ENCODE assay signal across 8 cellular contexts in the genomic region with DNA sequence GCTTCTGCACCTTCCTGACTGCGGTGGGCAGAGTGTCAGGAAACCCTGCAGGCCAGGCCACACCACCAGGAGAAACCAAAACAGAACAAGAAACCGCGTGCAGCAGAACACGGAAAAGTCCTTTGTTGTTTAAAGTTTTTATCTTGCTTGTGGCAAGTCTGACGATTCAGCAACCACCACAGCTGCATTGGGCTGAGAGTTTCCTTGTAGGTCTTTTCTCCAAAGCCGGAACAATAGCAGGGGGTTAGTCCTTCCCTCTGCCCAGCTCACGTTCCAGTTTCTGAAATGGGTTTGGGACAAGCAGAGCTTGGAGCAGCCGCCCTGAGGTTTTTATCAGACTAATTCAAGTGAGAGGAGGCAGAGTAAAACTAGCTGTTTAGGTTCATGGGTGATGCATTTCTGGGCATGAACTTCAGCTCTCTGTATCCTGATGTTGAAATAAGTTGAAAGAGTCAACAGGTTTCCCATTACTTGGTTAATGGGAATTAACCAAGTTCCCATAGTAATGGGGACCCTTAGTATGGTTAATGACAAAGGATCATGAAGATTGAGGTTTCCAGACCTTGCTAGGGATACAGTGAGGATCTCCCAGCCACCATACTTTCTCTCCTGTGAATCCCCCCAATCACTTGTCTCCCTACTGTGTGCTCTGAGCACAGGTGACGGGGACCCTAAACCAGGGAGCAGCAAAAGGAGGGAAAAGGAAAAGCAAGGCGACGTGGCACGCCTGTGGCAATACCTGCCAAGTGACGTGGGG.
DNase-seq lines count a peak whose midpoint lies in the region; ATAC-seq, FAIRE-seq and TF ChIP-seq lines count a peak whose summit lies in the region.

No MANE protein-coding gene starts in this region.

- FAIRE-seq in endothelial cell of umbilical vein (lab: Jason Lieb, UNC) (peak; percentile 59), RCC 7860 (lab: Jason Lieb, UNC) (no peak)

- BruUV-seq in endothelial cell of umbilical vein (replicated peaks; lab: Mats Ljungman, UMichigan): no TSS peak

- CTCF ChIA-PET in activated CD4-positive, alpha-beta memory T cell treated with anti-CD3 and anti-CD28 coated beads for 36 hours (lab: Charles Lee): interaction anchor here (0.6 to 8.8 kb wide), 9 partner anchors 16 to 712 kb away, joined by 3 to 165 read pairs (median 7); no protein-coding TSS in a partner anchor
- CTCF ChIA-PET in endothelial cell of umbilical vein (lab: Charles Lee): interaction anchor here (0.9 to 8.3 kb wide), 7 partner anchors 9 to 552 kb away, joined by 5 to 133 read pairs (median 38); no protein-coding TSS in a partner anchor

- intact Hi-C loops in activated CD4-positive, alpha-beta memory T cell treated with anti-CD3 and anti-CD28 coated beads for 36 hours (cut with micrococcal nuclease): loop anchor here (1.0 to 10.0 kb wide), 3 partner anchors 14 to 678 kb away; partner anchors contain the start of gene TLR6
- intact Hi-C loops in endothelial cell of umbilical vein (cut with micrococcal nuclease): loop anchor here (5.0 kb wide), 1 partner anchor 680 kb away; the partner anchor contains the start of gene TLR6
- intact Hi-C loops in sigmoid colon (cut with DNase I): loop anchor here (1.0 to 5.0 kb wide), 2 partner anchors 115 to 498 kb away; no protein-coding TSS in a partner anchor
- intact Hi-C loops in ascending aorta (cut with DNase I): loop anchor here (5.0 to 10.0 kb wide), 3 partner anchors 115 to 688 kb away; partner anchors contain the start of genes FAM114A1 and TLR10

- no peak overlapping the region for H3K4me2 ChIP-seq in endothelial cell of umbilical vein (ENCODE audit: insufficient read depth, low read length)

- H3K27me3 ChIP-seq in endothelial cell of umbilical vein (ENCODE audit: control insufficient read depth in 2 of 2, insufficient read depth in 2 of 2, low read length in 2 of 2) (peaks cover 0 to 2% of the 10 kb centered on the region in 2 experiments), sigmoid colon (no peaks in the 10 kb centered on the region), ascending aorta (no peaks in the 10 kb centered on the region)

- POLR2A ChIA-PET in activated CD4-positive, alpha-beta memory T cell treated with anti-CD3 and anti-CD28 coated beads for 36 hours (lab: Charles Lee): interaction anchor here (0.7 to 1.2 kb wide), 3 partner anchors 9 to 108 kb away, joined by 3 to 6 read pairs (median 4); no protein-coding TSS in a partner anchor
- POLR2A ChIA-PET in endothelial cell of umbilical vein (lab: Charles Lee): interaction anchor here (0.5 kb wide), 1 partner anchor 143 kb away, joined by 3 read pairs; no protein-coding TSS in a partner anchor

- peak overlapping the region; percentile 78 for H2AFZ ChIP-seq in endothelial cell of umbilical vein (ENCODE audit: low read depth, low read length)

- H3K4me3 ChIP-seq in endothelial cell of umbilical vein (replicated peaks in 1 of 3; ENCODE audit: insufficient read depth in 1 of 3, low read depth in 1 of 3, low read length in 3 of 3): no peak overlapping the region
- H3K4me3 ChIP-seq in sigmoid colon: no peak overlapping the region
- peak overlapping the region in 1 of 2 donors; percentile 11 for H3K4me3 ChIP-seq in ascending aorta

- H3K4me1 ChIP-seq in endothelial cell of umbilical vein (ENCODE audit: control insufficient read depth, extremely low read depth, insufficient read depth, low read length) (peaks cover 18% of the 10 kb centered on the region), sigmoid colon (peaks cover 0 to 19% (median 8%) of the 10 kb centered on the region in 4 donors), ascending aorta (peaks cover 4% of the 10 kb centered on the region in 2 donors)

- TF ChIP-seq CTCF in endothelial cell of umbilical vein (IDR thresholded peaks at IDR 0.05; ENCODE audit: extremely low read depth in 1 of 2, insufficient read depth in 1 of 2, low read depth in 1 of 2, low read length in 2 of 2) (no peak), sigmoid colon (IDR thresholded peaks at IDR 0.05) (no peak), ascending aorta (IDR thresholded peaks at IDR 0.05) (no peak)

- H3K36me3 ChIP-seq in endothelial cell of umbilical vein (ENCODE audit: control insufficient read depth in 2 of 2, extremely low read depth in 1 of 2, insufficient read depth in 2 of 2, low read length in 2 of 2) (no peaks in the 10 kb centered on the region), sigmoid colon (no peaks in the 10 kb centered on the region), ascending aorta (no peaks in the 10 kb centered on the region)

- H3K36me3 Mint-ChIP-seq in activated CD4-positive, alpha-beta memory T cell treated with anti-CD3 and anti-CD28 coated beads for 36 hours: no peaks in the 10 kb centered on the region

- TF ChIP-seq POLR2A in endothelial cell of umbilical vein (IDR thresholded peaks at IDR 0.05; ENCODE audit: low read depth, low read length) (no peak), sigmoid colon (IDR thresholded peaks at IDR 0.05) (no peak)

- H3K27me3 Mint-ChIP-seq in activated CD4-positive, alpha-beta memory T cell treated with anti-CD3 and anti-CD28 coated beads for 36 hours: no peaks in the 10 kb centered on the region

- H4K20me1 ChIP-seq in endothelial cell of umbilical vein (replicated peaks; ENCODE audit: control insufficient read depth, extremely low read depth, insufficient read depth, low read length): no peaks in the 10 kb centered on the region

- H3K27ac ChIP-seq in endothelial cell of umbilical vein (ENCODE audit: insufficient read depth, low read depth, low read length) (no peak overlapping the region), sigmoid colon (peak overlapping the region in 3 of 4 donors; percentile 12 to 54 (median 47)), ascending aorta (peak overlapping the region in 1 of 2 donors; percentile 26)

- DNase-seq in GM19238 (ENCODE audit: insufficient read length, low spot score) (peak; percentile 19), endothelial cell of umbilical vein (ENCODE audit: low read depth, low spot score) (peak; percentile 48), sigmoid colon (no peak), ascending aorta (ENCODE audit: low spot score in 2 of 2) (no peak), RCC 7860 (ENCODE audit: low spot score) (no peak)
- DNase-seq in activated CD4-positive, alpha-beta memory T cell treated with anti-CD3 and anti-CD28 coated beads for 36 hours: peak; percentile 68

- peak overlapping the region; percentile 63 for H3K27ac Mint-ChIP-seq in activated CD4-positive, alpha-beta memory T cell treated with anti-CD3 and anti-CD28 coated beads for 36 hours

- WGBS in sigmoid colon, 2 donors: 39 to 51% methylated on average over 13 of the region's 13 CpGs

- peak in 1 of 4 donors; percentile 61 for TF ChIP-seq EP300 in sigmoid colon (IDR thresholded peaks at IDR 0.05)

- H3K9me3 Mint-ChIP-seq in activated CD4-positive, alpha-beta memory T cell treated with anti-CD3 and anti-CD28 coated beads for 36 hours: no peaks in the 10 kb centered on the region

- dilution Hi-C loops in endothelial cell of umbilical vein (cut with MboI; ENCODE audit: extremely low pct_ligation_motif_present, low sequenced_read_pairs): no loop called here

- H3K9me1 ChIP-seq in endothelial cell of umbilical vein (replicated peaks; ENCODE audit: control insufficient read depth, extremely low read depth, insufficient read depth, low read length): no peaks in the 10 kb centered on the region

- H3K4me3 Mint-ChIP-seq in activated CD4-positive, alpha-beta memory T cell treated with anti-CD3 and anti-CD28 coated beads for 36 hours: peak overlapping the region; percentile 40

- H3K79me2 ChIP-seq in endothelial cell of umbilical vein (ENCODE audit: control insufficient read depth, insufficient read depth, low read length): no peaks in the 10 kb centered on the region

- ATAC-seq in GM21360 (IDR thresholded peaks at IDR 0.05; ENCODE audit: unreplicated experiment): no peak
- ATAC-seq in GM18873 (IDR thresholded peaks at IDR 0.05; ENCODE audit: low FRiP score, unreplicated experiment): no peak

- H3K4me1 Mint-ChIP-seq in activated CD4-positive, alpha-beta memory T cell treated with anti-CD3 and anti-CD28 coated beads for 36 hours (ENCODE audit: low read depth): peaks cover 54% of the 10 kb centered on the region

- H3K9me3 ChIP-seq in endothelial cell of umbilical vein (replicated peaks; ENCODE audit: control insufficient read depth, insufficient read depth, low read length) (no peaks in the 10 kb centered on the region), sigmoid colon (no peaks in the 10 kb centered on the region), ascending aorta (no peaks in the 10 kb centered on the region)

- H3K9ac ChIP-seq in endothelial cell of umbilical vein (replicated peaks; ENCODE audit: extremely low read depth, insufficient read depth, low read length): peak overlapping the region; percentile 4

TF ChIP-seq in endothelial cell of umbilical vein, 7 proteins besides CTCF, POLR2A, EP300 and RAD21:
- TF ChIP-seq, protein P1, sequence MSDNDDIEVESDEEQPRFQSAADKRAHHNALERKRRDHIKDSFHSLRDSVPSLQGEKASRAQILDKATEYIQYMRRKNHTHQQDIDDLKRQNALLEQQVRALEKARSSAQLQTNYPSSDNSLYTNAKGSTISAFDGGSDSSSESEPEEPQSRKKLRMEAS (IDR thresholded peaks at IDR 0.05; ENCODE audit: insufficient read depth, insufficient read length): no peak

Comparison
In these comparisons a context has a peak if more than half of its experiments do, and no peak if none do; other contexts are left out.
1. DNase-seq: peak in GM19238 (single experiment), activated CD4-positive, alpha-beta memory T cell treated with anti-CD3 and anti-CD28 coated beads for 36 hours (single experiment) and endothelial cell of umbilical vein (single experiment); none in sigmoid colon (single experiment), ascending aorta (0 of 2) and RCC 7860 (single experiment).